ENCODE assay signal across 8 cellular contexts in genomic region chr2:30233142-30233961, GRCh38. TPM values are rescaled to one million over a fixed set of nuclear protein-coding genes. Genes with fewer than 3 reads are reported as not detected.
A peak's percentile ranks its signal among the peaks of the same experiment; 100 is the strongest.
DNase-seq lines count a peak whose midpoint lies in the region; ATAC-seq and TF ChIP-seq lines count a peak whose summit lies in the region.

No MANE protein-coding gene starts in this region.

- H3K4me3 ChIP-seq in cardiac muscle cell, result peak overlapping the region; percentile 95
- peak overlapping the region; percentile 61 for H3K4me3 ChIP-seq in astrocyte of the spinal cord (ENCODE audit: low read depth, low read length)
- H3K4me3 ChIP-seq in mesodermal cell (ENCODE audit: extremely low read depth, insufficient read depth, low read length, poor library complexity, severe bottlenecking), result peak overlapping the region; percentile 70
- peak overlapping the region; percentile 67 for H3K4me3 ChIP-seq in urinary bladder (ENCODE audit: low read depth, low read length)

- TF ChIP-seq CTCF in cardiac muscle cell (IDR thresholded peaks at IDR 0.05; ENCODE audit: low read depth, low read length) (no peak), astrocyte of the spinal cord (IDR thresholded peaks at IDR 0.05; ENCODE audit: low read depth, low read length) (no peak)

- peak overlapping the region; percentile 90 for H3K27ac ChIP-seq in cardiac muscle cell
- no peak overlapping the region for H3K27ac ChIP-seq in mesodermal cell (ENCODE audit: low read depth, low read length, severe bottlenecking)
- H3K27ac ChIP-seq in urinary bladder (ENCODE audit: low read depth), result peak overlapping the region; percentile 86

- H3K36me3 ChIP-seq in cardiac muscle cell, result peaks cover 28% of the 10 kb centered on the region
- H3K36me3 ChIP-seq in mesodermal cell (ENCODE audit: control insufficient read depth, insufficient read depth, low read length), result peaks cover 39% of the 10 kb centered on the region
- H3K36me3 ChIP-seq in urinary bladder (ENCODE audit: insufficient read depth), result no peaks in the 10 kb centered on the region

- WGBS in mesodermal cell (ENCODE audit: insufficient coverage in 2 of 2), 2 experiments, result 67 to 72% methylated on average over 4 of the region's 5 CpGs
- WGBS in urinary bladder, result 40% methylated on average over 5 of the region's 5 CpGs

- in situ Hi-C loops in astrocyte of the spinal cord (cut with HindIII; ENCODE audit: low sequenced_read_pairs), result no loop called here

- H3K4me1 ChIP-seq in cardiac muscle cell (ENCODE audit: low read depth) (peaks cover 53% of the 10 kb centered on the region), mesodermal cell (ENCODE audit: control insufficient read depth, insufficient read depth, low read length, poor library complexity, severe bottlenecking) (peaks cover 10% of the 10 kb centered on the region), urinary bladder (ENCODE audit: insufficient read depth) (no peaks in the 10 kb centered on the region)

- no peak for DNase-seq in cardiac muscle cell (ENCODE audit: low read depth in 1 of 2, low spot score in 1 of 2)
- no peak for DNase-seq in Right ventricle myocardium superior
- DNase-seq in astrocyte of the spinal cord (ENCODE audit: low read depth, low spot score), result no peak

- H3K9me3 ChIP-seq in cardiac muscle cell (ENCODE audit: low read depth) (no peaks in the 10 kb centered on the region), mesodermal cell (ENCODE audit: control insufficient read depth, low read length) (no peaks in the 10 kb centered on the region)

- no peak for ATAC-seq in Right ventricle myocardium superior (ENCODE audit: poor library complexity)
- ATAC-seq in GM21381 (IDR thresholded peaks at IDR 0.05; ENCODE audit: unreplicated experiment), result no peak
- ATAC-seq in GM21367 (IDR thresholded peaks at IDR 0.05; ENCODE audit: unreplicated experiment), result no peak
- ATAC-seq in HG03095 (IDR thresholded peaks at IDR 0.05; ENCODE audit: unreplicated experiment), result no peak

- intact Hi-C loops in Right ventricle myocardium superior (cut with DNase I), result loop anchor here (5.0 kb wide), 1 partner anchor 114 kb away; no protein-coding TSS in a partner anchor

- no peaks in the 10 kb centered on the region for H3K27me3 ChIP-seq in cardiac muscle cell

RNA-seq across cellular contexts. Expression of gene LBH, which starts 2.0 kb away (rescaled TPM):
- total RNA-seq in cardiac muscle cell (1,389 and 2,258 TPM in 2 replicates), Right ventricle myocardium superior (115 TPM), urinary bladder (48.9 TPM)
- polyA plus RNA-seq in cardiac muscle cell (544 and 632 TPM in 2 replicates), urinary bladder (39.4 TPM)
- 69.1 TPM for polyA plus RNA-seq in mesodermal cell (2013, experiment 1 of 2)
- polyA plus RNA-seq in mesodermal cell (2013, experiment 2 of 2), result 71.0 TPM

Comparison
In these comparisons a context has a peak if more than half of its experiments do, and no peak if none do; other contexts are left out.
1. RNA of gene LBH, which starts 2.0 kb away (total RNA-seq): 1,389 to 2,258 TPM in cardiac muscle cell; 115 TPM in Right ventricle myocardium superior (single experiment) and 48.9 TPM in urinary bladder (single experiment); every median in the first group is over 10 times any median in the second.
2. Peak in every context shown above with its lines, with median percentiles within 50 percentile points of each other: H3K4me3 ChIP-seq.